Comparison of ENCODE assay signal across 8 cellular contexts in genomic region chr2:89585558-89585920, GRCh38.
DNase-seq lines count a peak whose midpoint lies in the region; ATAC-seq and TF ChIP-seq lines count a peak whose summit lies in the region.
"Not testable (repeated sequence)": the region's sequence is repeated elsewhere in the genome, so short reads cannot be mapped to it uniquely, and the experiment has no call there.

No MANE protein-coding gene starts in this region.

- H3K36me3 ChIP-seq in SJCRH30, gastroesophageal sphincter: not testable (repeated sequence)

- H3K4me1 ChIP-seq in SJCRH30, gastroesophageal sphincter: not testable (repeated sequence)

- TF ChIP-seq POLR2A in gastroesophageal sphincter (IDR thresholded peaks at IDR 0.05) = peak; percentile 26 to 39

- not testable (repeated sequence) for H3K9me3 ChIP-seq in SJCRH30 (replicated peaks); gastroesophageal sphincter

- TF ChIP-seq EP300 in gastroesophageal sphincter (IDR thresholded peaks at IDR 0.05) = not testable (repeated sequence)

- not testable (repeated sequence) for H3K27ac ChIP-seq in SJCRH30
- peak overlapping the region in 1 of 4 donors; percentile 75 for H3K27ac ChIP-seq in gastroesophageal sphincter

- not testable (repeated sequence) for H3K27me3 ChIP-seq in SJCRH30, gastroesophageal sphincter

- ATAC-seq in GM21528 (IDR thresholded peaks at IDR 0.05; ENCODE audit: low FRiP score, unreplicated experiment) (peak; percentile 100), HG03280 (IDR thresholded peaks at IDR 0.05; ENCODE audit: unreplicated experiment) (peak; percentile 100)
- ATAC-seq in gastroesophageal sphincter = not testable (repeated sequence)

- TF ChIP-seq CTCF in gastroesophageal sphincter (IDR thresholded peaks at IDR 0.05) = not testable (repeated sequence)

- H3K4me3 ChIP-seq in SJCRH30 = peak overlapping the region; percentile 33
- H3K4me3 ChIP-seq in gastroesophageal sphincter = peak overlapping the region; percentile 31 to 50

- DNase-seq in Daoy (ENCODE audit: low read depth) (peak; percentile 74), SJCRH30 (peak; percentile 35 to 40), amniotic epithelial cell (ENCODE audit: low read depth) (peak; percentile 44), mucosa of gallbladder (ENCODE audit: low spot score) (peak; percentile 61)
- DNase-seq in stimulated activated CD8-positive, alpha-beta memory T cell treated with anti-CD3 and anti-CD28 coated beads, Interleukin-4, amount 100 ng/mL, for 48 hours = peak; percentile 56

- no CpG with 5 or more reads among the region's 34 CpGs for WGBS in gastroesophageal sphincter (ENCODE audit: low coverage in 1 of 2), 2 donors
